8 cellular contexts compared by ENCODE assay signal in genomic region chr10:72567884-72568283, GRCh38. TPM values are rescaled to one million over a fixed set of nuclear protein-coding genes. Genes with fewer than 3 reads are reported as not detected.
A peak's percentile ranks its signal among the peaks of the same experiment; 100 is the strongest.
DNase-seq lines count a peak whose midpoint lies in the region; ATAC-seq and TF ChIP-seq lines count a peak whose summit lies in the region.

No MANE protein-coding gene starts in this region.

- H3K9me3 ChIP-seq in ascending aorta (no peaks in the 10 kb centered on the region), liver (ENCODE audit: control insufficient read depth in 4 of 4, low read length in 3 of 4) (no peaks in the 10 kb centered on the region), prostate gland (no peaks in the 10 kb centered on the region)

- H3K27me3 Mint-ChIP-seq in activated naive CD8-positive, alpha-beta T cell treated with anti-CD3 and anti-CD28 coated beads for 36 hours: no peaks in the 10 kb centered on the region

- H3K27ac ChIP-seq in ascending aorta (peak overlapping the region; percentile 41 to 48), liver (ENCODE audit: low read depth in 1 of 2, low read length in 2 of 2) (no peak overlapping the region), prostate gland (no peak overlapping the region)

- TF ChIP-seq RAD21 in liver (IDR thresholded peaks at IDR 0.05): peak; percentile 72 to 76

- peak in 1 of 3 experiments; percentile 21 for TF ChIP-seq CTCF in ascending aorta (IDR thresholded peaks at IDR 0.05)
- peak; percentile 44 for TF ChIP-seq CTCF in liver (IDR thresholded peaks at IDR 0.05; ENCODE audit: low read depth, low read length, missing input control)
- peak in 1 of 4 experiments; percentile 21 for TF ChIP-seq CTCF in prostate gland (IDR thresholded peaks at IDR 0.05)

- no peak overlapping the region for H3K4me3 ChIP-seq in ascending aorta
- H3K4me3 ChIP-seq in liver (ENCODE audit: low read depth in 1 of 3, low read length in 3 of 3): no peak overlapping the region
- no peak overlapping the region for H3K4me3 ChIP-seq in prostate gland

- no peak for ATAC-seq in GM18511 (IDR thresholded peaks at IDR 0.05; ENCODE audit: unreplicated experiment)

- H3K27me3 ChIP-seq in ascending aorta (no peaks in the 10 kb centered on the region), liver (ENCODE audit: control insufficient read depth in 4 of 4, insufficient read depth in 4 of 4, low read length in 3 of 4) (no peaks in the 10 kb centered on the region), prostate gland (replicated peaks; ENCODE audit: insufficient read depth) (no peaks in the 10 kb centered on the region)

- H3K36me3 ChIP-seq in ascending aorta (peaks cover 2 to 12% of the 10 kb centered on the region in 2 donors), liver (ENCODE audit: control insufficient read depth in 4 of 4, insufficient read depth in 3 of 4, low read depth in 1 of 4, low read length in 3 of 4) (peaks cover 0 to 2% (median under 1%) of the 10 kb centered on the region in 4 donors), prostate gland (no peaks in the 10 kb centered on the region)

- H3K9ac ChIP-seq in liver (ENCODE audit: low read depth in 1 of 2, low read length in 2 of 2): no peak overlapping the region

- WGBS in liver: 61% methylated on average over 2 of the region's 2 CpGs
- 61% methylated on average over 2 of the region's 2 CpGs for WGBS in prostate gland

- DNase-seq in COLO829 (ENCODE audit: low spot score): peak; percentile 4
- peak; percentile 49 for DNase-seq in HT-29 (ENCODE audit: low spot score)
- no peak for DNase-seq in ascending aorta (ENCODE audit: low spot score in 2 of 2)
- no peak for DNase-seq in prostate gland (ENCODE audit: low spot score)
- DNase-seq in posterior vena cava (ENCODE audit: low spot score): no peak
- no peak for DNase-seq in activated naive CD8-positive, alpha-beta T cell treated with anti-CD3 and anti-CD28 coated beads for 36 hours

- peaks cover 0 to 3% of the 10 kb centered on the region in 2 donors for H3K4me1 ChIP-seq in ascending aorta
- H3K4me1 ChIP-seq in liver (ENCODE audit: control insufficient read depth in 4 of 4, insufficient read depth in 4 of 4, low read length in 3 of 4): peaks cover 0 to 3% (median 0%) of the 10 kb centered on the region in 4 donors
- H3K4me1 ChIP-seq in prostate gland (replicated peaks): no peaks in the 10 kb centered on the region

- intact Hi-C loops in ascending aorta (cut with DNase I) (no loop called here), prostate gland (cut with DNase I) (no loop called here), posterior vena cava (cut with DNase I) (no loop called here)

- no peak overlapping the region for H3K4me3 Mint-ChIP-seq in activated naive CD8-positive, alpha-beta T cell treated with anti-CD3 and anti-CD28 coated beads for 36 hours

- H3K4me1 Mint-ChIP-seq in activated naive CD8-positive, alpha-beta T cell treated with anti-CD3 and anti-CD28 coated beads for 36 hours: peaks cover 24% of the 10 kb centered on the region

- peaks cover 2% of the 10 kb centered on the region for H3K9me3 Mint-ChIP-seq in activated naive CD8-positive, alpha-beta T cell treated with anti-CD3 and anti-CD28 coated beads for 36 hours

- TF ChIP-seq POLR2A in prostate gland (IDR thresholded peaks at IDR 0.05): no peak

- no peak overlapping the region for H3K27ac Mint-ChIP-seq in activated naive CD8-positive, alpha-beta T cell treated with anti-CD3 and anti-CD28 coated beads for 36 hours

- H3K36me3 Mint-ChIP-seq in activated naive CD8-positive, alpha-beta T cell treated with anti-CD3 and anti-CD28 coated beads for 36 hours: peaks cover 25% of the 10 kb centered on the region

TF ChIP-seq in liver, 16 proteins besides CTCF, POLR2A, EP300 and RAD21:
- peak in 1 of 2 donors; percentile 14 for TF ChIP-seq HNF4A (conservative IDR thresholded peaks at IDR 0.05)
- TF ChIP-seq EGR1 (IDR thresholded peaks at IDR 0.05; ENCODE audit: low read depth in 2 of 2): no peak

RNA-seq across cellular contexts. Expression of gene MICU1, which starts 58.0 kb away (rescaled TPM):
- 21.1 and 24.3 TPM in 2 replicates for total RNA-seq in HT-29 (2014; rRNA removed; shearing (Covaris generic))
- total RNA-seq in ascending aorta: 18.9 TPM
- 10 to 100 TPM; 28.0 to 47.4 TPM for total RNA-seq in liver
- polyA plus RNA-seq in liver: 10 to 100 TPM; 26.4 to 36.1 TPM
- total RNA-seq in prostate gland: 10 to 100 TPM; 41.0 to 42.0 TPM
- 10 to 100 TPM; 57.6 to 58.9 TPM for total RNA-seq in posterior vena cava
- 10 to 100 TPM; 29.2 to 29.4 TPM for total RNA-seq in activated naive CD8-positive, alpha-beta T cell treated with anti-CD3 and anti-CD28 coated beads for 36 hours

Comparison
In these comparisons a context has a peak if more than half of its experiments do, and no peak if none do; other contexts are left out.
1. DNase-seq: peak in COLO829 (single experiment) and HT-29 (single experiment); none in ascending aorta (0 of 2), prostate gland (single experiment), posterior vena cava (single experiment) and activated naive CD8-positive, alpha-beta T cell treated with anti-CD3 and anti-CD28 coated beads for 36 hours (single experiment).
2. H3K27ac ChIP-seq: peak in ascending aorta (2 of 2); none in liver (0 of 2) and prostate gland (0 of 2).